Comparison of ENCODE assay signal across 8 cellular contexts in genomic region chr20:32484221-32485125, GRCh38.
DNase-seq lines count a peak whose midpoint lies in the region; ATAC-seq and TF ChIP-seq lines count a peak whose summit lies in the region.

No MANE protein-coding gene starts in this region.

- peaks cover 45% of the 10 kb centered on the region for H3K4me1 Mint-ChIP-seq in activated naive CD4-positive, alpha-beta T cell treated with anti-CD3 and anti-CD28 coated beads for 36 hours (ENCODE audit: low read depth)

- H3K27me3 ChIP-seq in heart left ventricle: no peaks in the 10 kb centered on the region
- no peaks in the 10 kb centered on the region for H3K27me3 ChIP-seq in prostate gland (replicated peaks; ENCODE audit: insufficient read depth)

- peak in 3 of 4 donors; percentile 21 to 45 (median 36) for ATAC-seq in heart left ventricle
- no peak for ATAC-seq in GM18505 (IDR thresholded peaks at IDR 0.05; ENCODE audit: unreplicated experiment)
- ATAC-seq in GM18907 (IDR thresholded peaks at IDR 0.05; ENCODE audit: unreplicated experiment): no peak
- no peak for ATAC-seq in GM19397 (IDR thresholded peaks at IDR 0.05; ENCODE audit: unreplicated experiment)

- H3K9me3 Mint-ChIP-seq in activated naive CD4-positive, alpha-beta T cell treated with anti-CD3 and anti-CD28 coated beads for 36 hours: peaks cover 5% of the 10 kb centered on the region

- DNase-seq in NCI-H82 (lab: John Stamatoyannopoulos, UW) (peak; percentile 73), heart left ventricle (peak in 3 of 5 donors; percentile 49 to 53 (median 51)), prostate gland (ENCODE audit: low spot score) (peak; percentile 36)
- DNase-seq in activated naive CD4-positive, alpha-beta T cell treated with anti-CD3 and anti-CD28 coated beads for 36 hours: peak; percentile 43

- H3K36me3 Mint-ChIP-seq in activated naive CD4-positive, alpha-beta T cell treated with anti-CD3 and anti-CD28 coated beads for 36 hours (ENCODE audit: low read depth): peaks cover 2% of the 10 kb centered on the region

- H3K36me3 ChIP-seq in heart left ventricle (no peaks in the 10 kb centered on the region), prostate gland (no peaks in the 10 kb centered on the region)

- H3K4me3 Mint-ChIP-seq in activated naive CD4-positive, alpha-beta T cell treated with anti-CD3 and anti-CD28 coated beads for 36 hours: peak overlapping the region; percentile 84

- H3K27me3 Mint-ChIP-seq in activated naive CD4-positive, alpha-beta T cell treated with anti-CD3 and anti-CD28 coated beads for 36 hours (ENCODE audit: low read depth): no peaks in the 10 kb centered on the region

- intact Hi-C loops in activated naive CD4-positive, alpha-beta T cell treated with anti-CD3 and anti-CD28 coated beads for 36 hours (cut with micrococcal nuclease): loop anchor here (1.0 to 10.0 kb wide), 8 partner anchors 25 to 450 kb away; no protein-coding TSS in a partner anchor
- intact Hi-C loops in heart left ventricle (cut with DNase I) (loop anchor here in 9 of 10 donors (1.0 to 10.0 kb wide), 9 partner anchors 18 to 330 kb away; partner anchors contain the start of genes ASXL1 (in 3 of the 9), PLAGL2 (in 1 of the 9) and POFUT1 (in 1 of the 9)), prostate gland (cut with DNase I) (loop anchor here (10.0 kb wide), 1 partner anchor 280 kb away; the partner anchor contains the start of genes PLAGL2 and POFUT1)

- peak overlapping the region; percentile 93 for H3K27ac Mint-ChIP-seq in activated naive CD4-positive, alpha-beta T cell treated with anti-CD3 and anti-CD28 coated beads for 36 hours

- H3K27ac ChIP-seq in heart left ventricle (peak overlapping the region; percentile 51 to 93 (median 82)), prostate gland (peak overlapping the region; percentile 85 to 92)

- TF ChIP-seq POLR2A in heart left ventricle (IDR thresholded peaks at IDR 0.05) (no peak), prostate gland (IDR thresholded peaks at IDR 0.05) (no peak), GM18505 (IDR thresholded peaks at IDR 0.05; ENCODE audit: borderline replicate concordance, extremely low read depth, insufficient read depth, insufficient read length) (no peak)

- H3K9me3 ChIP-seq in heart left ventricle (no peaks in the 10 kb centered on the region), prostate gland (no peaks in the 10 kb centered on the region)

- CTCF ChIA-PET in activated naive CD4-positive, alpha-beta T cell treated with anti-CD3 and anti-CD28 coated beads for 36 hours (lab: Charles Lee): interaction anchor here (0.7 to 5.4 kb wide), 4 partner anchors 25 to 661 kb away, joined by 3 to 19 read pairs (median 4); no protein-coding TSS in a partner anchor

- H3K4me1 ChIP-seq in heart left ventricle: peaks cover 0 to 43% (median 22%) of the 10 kb centered on the region in 12 donors
- peaks cover 6% of the 10 kb centered on the region for H3K4me1 ChIP-seq in prostate gland (replicated peaks)

- TF ChIP-seq CTCF in GM12875 (IDR thresholded peaks at IDR 0.05; ENCODE audit: borderline replicate concordance, insufficient read depth, low read depth, low read length): no peak
- TF ChIP-seq CTCF in heart left ventricle (IDR thresholded peaks at IDR 0.05): no peak
- no peak for TF ChIP-seq CTCF in prostate gland (IDR thresholded peaks at IDR 0.05)

- H3K4me3 ChIP-seq in GM12875 (ENCODE audit: low read depth, low read length) (peak overlapping the region; percentile 52), heart left ventricle (peak overlapping the region; percentile 55 to 99 (median 81)), prostate gland (peak overlapping the region; percentile 87 to 93)

- WGBS in heart left ventricle, 4 donors: 1 to 2% (median 1%) methylated on average over 46 to 77 of the region's 77 CpGs
- 1% methylated on average over 71 of the region's 77 CpGs for WGBS in prostate gland

Comparison
In these comparisons a context has a peak if more than half of its experiments do, and no peak if none do; other contexts are left out.
1. ATAC-seq: peak in heart left ventricle (3 of 4); none in GM18505 (single experiment), GM18907 (single experiment) and GM19397 (single experiment).
2. Peak in every context shown above with its lines, with median percentiles within 50 percentile points of each other: H3K4me3 ChIP-seq and DNase-seq.